In the genomic region with DNA sequence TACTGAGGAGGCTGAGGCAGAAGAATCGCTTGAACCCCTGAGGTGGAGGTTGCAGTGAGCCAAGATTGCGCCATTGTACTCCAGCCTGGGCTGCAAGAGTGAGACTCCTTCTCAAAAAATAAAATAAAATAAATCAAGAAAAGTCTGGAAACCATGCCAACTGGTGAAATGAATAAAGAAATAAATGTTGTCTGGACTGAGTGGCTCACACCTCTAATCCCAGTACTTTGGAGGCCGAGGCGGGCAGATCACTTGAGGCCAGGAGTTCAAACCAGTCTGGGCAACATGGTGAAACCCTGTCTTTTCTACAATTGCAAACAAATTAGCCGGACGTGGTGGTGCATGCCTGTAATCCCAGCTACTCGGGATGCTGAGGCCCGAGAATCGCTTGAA, we compare ENCODE assay signal across 8 cellular contexts. TPM values are rescaled to one million over a fixed set of nuclear protein-coding genes. Genes with fewer than 3 reads are reported as not detected.
DNase-seq lines count a peak whose midpoint lies in the region; ATAC-seq, FAIRE-seq and TF ChIP-seq lines count a peak whose summit lies in the region.

No MANE protein-coding gene starts in this region.

- H3K9ac ChIP-seq in keratinocyte (ENCODE audit: control insufficient read depth, extremely low read depth, insufficient read depth, low read length) = peak overlapping the region; percentile 72

- ATAC-seq in stimulated activated naive CD8-positive, alpha-beta T cell treated with anti-CD3 and anti-CD28 coated beads, Interleukin-15, Interleukin-2, amounts not matched to agents 100 U/mL and 50 U/mL, for 24 hours = no peak
- ATAC-seq in HG03039 (IDR thresholded peaks at IDR 0.05; ENCODE audit: unreplicated experiment) (no peak), GM21825 (IDR thresholded peaks at IDR 0.05; ENCODE audit: unreplicated experiment) (no peak), GM21447 (IDR thresholded peaks at IDR 0.05; ENCODE audit: unreplicated experiment) (no peak)

- peaks cover 2% of the 10 kb centered on the region for H3K36me3 Mint-ChIP-seq in activated T-cell treated with anti-CD3 and anti-CD28 coated beads, Interleukin-2, amount 50 U/mL, for 24 hours (ENCODE audit: low read depth)

- no peaks in the 10 kb centered on the region for H3K9me3 Mint-ChIP-seq in activated T-cell treated with anti-CD3 and anti-CD28 coated beads, Interleukin-2, amount 50 U/mL, for 24 hours

- peak overlapping the region; percentile 83 for H3K4me3 Mint-ChIP-seq in activated T-cell treated with anti-CD3 and anti-CD28 coated beads, Interleukin-2, amount 50 U/mL, for 24 hours

- TF ChIP-seq CTCF in keratinocyte (optimal IDR thresholded peaks at IDR 0.05 in 1 of 3, IDR thresholded peaks at IDR 0.05 in 1 of 3, conservative IDR thresholded peaks at IDR 0.05 in 1 of 3; ENCODE audit: extremely low read depth in 1 of 3, insufficient read depth in 2 of 3, low read length in 3 of 3) = no peak

- peak overlapping the region; percentile 59 for H3K4me2 ChIP-seq in keratinocyte (ENCODE audit: control insufficient read depth, extremely low read depth, insufficient read depth, low read depth, low read length)

- H3K27me3 ChIP-seq in keratinocyte (ENCODE audit: control insufficient read depth, extremely low read depth, insufficient read depth, low read length) = no peaks in the 10 kb centered on the region

- no peaks in the 10 kb centered on the region for H3K79me2 ChIP-seq in keratinocyte (ENCODE audit: control insufficient read depth, insufficient read depth, low read length)

- no peak for DNase-seq in activated T-cell treated with anti-CD3 and anti-CD28 coated beads, Interleukin-2, amount 50 U/mL, for 24 hours
- no peak for DNase-seq in activated T-cell treated with anti-CD3 and anti-CD28 coated beads for 4 hours
- DNase-seq in amniotic epithelial cell (ENCODE audit: low read depth) = peak; percentile 79
- DNase-seq in keratinocyte (ENCODE audit: low read depth, low spot score) = no peak
- DNase-seq in stimulated activated naive CD8-positive, alpha-beta T cell treated with anti-CD3 and anti-CD28 coated beads, Interleukin-15, Interleukin-2, amounts not matched to agents 100 U/mL and 50 U/mL, for 24 hours = peak; percentile 11

- peak overlapping the region; percentile 53 to 67 (median 54) for H3K4me3 ChIP-seq in keratinocyte (ENCODE audit: control insufficient read depth in 2 of 3, extremely low read depth in 1 of 3, insufficient read depth in 2 of 3, low read depth in 1 of 3, low read length in 3 of 3)

- H3K9me3 ChIP-seq in keratinocyte (ENCODE audit: control insufficient read depth, low read depth, low read length) = no peaks in the 10 kb centered on the region

- dilution Hi-C loops in keratinocyte (cut with MboI; ENCODE audit: extremely low pct_ligation_motif_present, low sequenced_read_pairs) = no loop called here

- H3K27me3 Mint-ChIP-seq in activated T-cell treated with anti-CD3 and anti-CD28 coated beads, Interleukin-2, amount 50 U/mL, for 24 hours = no peaks in the 10 kb centered on the region

- H3K27ac ChIP-seq in keratinocyte (ENCODE audit: control insufficient read depth, insufficient read depth, low read length) = no peak overlapping the region

- H4K20me1 ChIP-seq in keratinocyte (ENCODE audit: control insufficient read depth, extremely low read depth, insufficient read depth, low read length) = no peaks in the 10 kb centered on the region

- peak overlapping the region; percentile 93 for H3K27ac Mint-ChIP-seq in activated T-cell treated with anti-CD3 and anti-CD28 coated beads, Interleukin-2, amount 50 U/mL, for 24 hours

- H3K4me1 Mint-ChIP-seq in activated T-cell treated with anti-CD3 and anti-CD28 coated beads, Interleukin-2, amount 50 U/mL, for 24 hours (ENCODE audit: low read depth) = peaks cover 9% of the 10 kb centered on the region

- FAIRE-seq in keratinocyte (lab: Jason Lieb, UNC) = no peak

- no peaks in the 10 kb centered on the region for H3K9me1 ChIP-seq in keratinocyte (ENCODE audit: control insufficient read depth, extremely low read depth, insufficient read depth, low read length)

- no peak overlapping the region for H2AFZ ChIP-seq in keratinocyte (ENCODE audit: control insufficient read depth, low read length)

- H3K4me1 ChIP-seq in keratinocyte (ENCODE audit: control insufficient read depth, extremely low read depth, insufficient read depth, low read length) = no peaks in the 10 kb centered on the region

- H3K36me3 ChIP-seq in keratinocyte (ENCODE audit: control insufficient read depth in 2 of 2, extremely low read depth in 1 of 2, insufficient read depth in 2 of 2, low read length in 2 of 2) = no peaks in the 10 kb centered on the region

RNA-seq across cellular contexts. Expression of a gene that starts 0.7 kb away (rescaled TPM):
- polyA plus RNA-seq in keratinocyte = 1.2 to 3.2 TPM (median 2.0 TPM) in 3 replicates
- polyA plus RNA-seq in keratinocyte (2011; ENCODE audit: low read depth) = 6.3 TPM
- polyA plus RNA-seq in keratinocyte (2011; cell fraction: cytosol; rRNA removed) = 1.1 and 1.6 TPM in 2 replicates
- 10.5 and 12.8 TPM in 2 replicates for polyA plus RNA-seq in keratinocyte (2011; cell fraction: nucleus; rRNA removed)
- polyA plus RNA-seq in keratinocyte (2012; ENCODE audit: low replicate concordance) = 1.3 and 4.0 TPM in 2 replicates
- polyA minus RNA-seq in keratinocyte = 3.4 to 9.0 TPM (median 7.2 TPM) in 3 replicates
- not detected for polyA minus RNA-seq in keratinocyte (2011; cell fraction: cytosol; rRNA and poly(A)+ RNA removed)
- 9.7 and 14.0 TPM in 2 replicates for polyA minus RNA-seq in keratinocyte (2011; cell fraction: nucleus; rRNA and poly(A)+ RNA removed)

Comparison
In these comparisons a context has a peak if more than half of its experiments do, and no peak if none do; other contexts are left out.
1. DNase-seq: peak in amniotic epithelial cell (single experiment) and stimulated activated naive CD8-positive, alpha-beta T cell treated with anti-CD3 and anti-CD28 coated beads, Interleukin-15, Interleukin-2, amounts not matched to agents 100 U/mL and 50 U/mL, for 24 hours (single experiment); none in activated T-cell treated with anti-CD3 and anti-CD28 coated beads, Interleukin-2, amount 50 U/mL, for 24 hours (single experiment), activated T-cell treated with anti-CD3 and anti-CD28 coated beads for 4 hours (single experiment) and keratinocyte (single experiment).